ENCODE assay signal across 9 cellular contexts in the genomic region with DNA sequence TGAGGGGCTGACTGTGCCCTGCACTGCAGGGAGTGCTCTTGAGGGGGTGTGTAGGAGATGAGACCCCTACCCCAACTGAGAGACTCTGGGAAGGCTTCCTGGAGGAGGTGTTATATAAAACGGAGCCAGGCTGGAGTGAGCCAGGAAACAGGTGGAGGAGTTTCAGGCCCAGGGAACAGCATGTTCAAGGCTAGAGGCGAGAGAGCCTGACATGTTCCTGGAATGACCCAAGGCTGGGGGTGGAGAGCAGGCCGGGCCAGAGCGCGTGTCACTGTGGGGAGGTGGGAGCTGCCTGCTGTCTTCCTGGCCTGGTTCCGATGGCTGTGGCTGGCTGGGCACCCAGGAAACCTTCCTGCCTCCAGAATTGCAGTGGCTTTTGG. TPM values are rescaled to one million over a fixed set of nuclear protein-coding genes. Genes with fewer than 3 reads are reported as not detected.
A peak's percentile ranks its signal among the peaks of the same experiment; 100 is the strongest.
DNase-seq lines count a peak whose midpoint lies in the region; ATAC-seq, FAIRE-seq and TF ChIP-seq lines count a peak whose summit lies in the region.
"Had no signal": no experiment of that assay in that cellular context is flagged by ENCODE, and none has a peak within 500 bp of the region (broad histone marks: within the 10 kb centered on the region; RNA-seq: fewer than 3 reads in every experiment).

No MANE protein-coding gene starts in this region.

- peak overlapping the region; percentile 91 to 97 for H3K27ac ChIP-seq in breast epithelium
- peak overlapping the region; percentile 74 for H3K27ac ChIP-seq in keratinocyte (ENCODE audit: control insufficient read depth, insufficient read depth, low read length)
- peak overlapping the region; percentile 90 to 100 (median 100) for H3K27ac ChIP-seq in gastrocnemius medialis
- H3K27ac ChIP-seq in SJCRH30: no peak overlapping the region

- dilution Hi-C loops in keratinocyte (cut with MboI; ENCODE audit: extremely low pct_ligation_motif_present, low sequenced_read_pairs): no loop called here

- H3K9me3 ChIP-seq in breast epithelium: no peaks in the 10 kb centered on the region
- H3K9me3 ChIP-seq in keratinocyte (ENCODE audit: control insufficient read depth, low read depth, low read length): no peaks in the 10 kb centered on the region
- no peaks in the 10 kb centered on the region for H3K9me3 ChIP-seq in gastrocnemius medialis
- H3K9me3 ChIP-seq in SJCRH30 (replicated peaks): no peaks in the 10 kb centered on the region

- no peaks in the 10 kb centered on the region for H3K36me3 ChIP-seq in breast epithelium
- H3K36me3 ChIP-seq in keratinocyte (ENCODE audit: control insufficient read depth in 2 of 2, extremely low read depth in 1 of 2, insufficient read depth in 2 of 2, low read length in 2 of 2): no peaks in the 10 kb centered on the region
- H3K36me3 ChIP-seq in gastrocnemius medialis: no peaks in the 10 kb centered on the region
- H3K36me3 ChIP-seq in SJCRH30: no peaks in the 10 kb centered on the region

- TF ChIP-seq CTCF in breast epithelium (IDR thresholded peaks at IDR 0.05): no peak
- TF ChIP-seq CTCF in keratinocyte (optimal IDR thresholded peaks at IDR 0.05 in 1 of 3, IDR thresholded peaks at IDR 0.05 in 1 of 3, conservative IDR thresholded peaks at IDR 0.05 in 1 of 3; ENCODE audit: extremely low read depth in 1 of 3, insufficient read depth in 2 of 3, low read length in 3 of 3): no peak
- no peak for TF ChIP-seq CTCF in gastrocnemius medialis (IDR thresholded peaks at IDR 0.05 in 4 of 5, conservative IDR thresholded peaks at IDR 0.05 in 1 of 5)

- peaks cover 56 to 62% of the 10 kb centered on the region in 2 donors for H3K4me1 ChIP-seq in breast epithelium
- H3K4me1 ChIP-seq in keratinocyte (ENCODE audit: control insufficient read depth, extremely low read depth, insufficient read depth, low read length): peaks cover 93% of the 10 kb centered on the region
- H3K4me1 ChIP-seq in gastrocnemius medialis: peaks cover 97 to 100% of the 10 kb centered on the region in 2 donors
- peaks cover 27% of the 10 kb centered on the region for H3K4me1 ChIP-seq in SJCRH30

- no peaks in the 10 kb centered on the region for H3K9me1 ChIP-seq in keratinocyte (ENCODE audit: control insufficient read depth, extremely low read depth, insufficient read depth, low read length)

- in situ Hi-C loops in gastrocnemius medialis (cut with MboI; ENCODE audit: low sequenced_read_pairs in 4 of 4): no loop called here

- intact Hi-C loops in breast epithelium (cut with DNase I; ENCODE audit: low total_unique reads) (loop anchor here (10.0 kb wide), 1 partner anchor 1620 kb away; no protein-coding TSS in a partner anchor), gastrocnemius medialis (cut with DNase I; ENCODE audit: low total_unique reads) (loop anchor here (1.0 to 2.0 kb wide), 4 partner anchors 35 to 68 kb away; no protein-coding TSS in a partner anchor)

- H3K27me3 ChIP-seq in breast epithelium: no peaks in the 10 kb centered on the region
- no peaks in the 10 kb centered on the region for H3K27me3 ChIP-seq in keratinocyte (ENCODE audit: control insufficient read depth, extremely low read depth, insufficient read depth, low read length)
- H3K27me3 ChIP-seq in gastrocnemius medialis: no peaks in the 10 kb centered on the region
- H3K27me3 ChIP-seq in SJCRH30: no peaks in the 10 kb centered on the region

- FAIRE-seq in keratinocyte (lab: Jason Lieb, UNC): no peak

- TF ChIP-seq POLR2A in breast epithelium (IDR thresholded peaks at IDR 0.05): no peak
- TF ChIP-seq POLR2A in gastrocnemius medialis (IDR thresholded peaks at IDR 0.05): no peak

- H3K4me2 ChIP-seq in keratinocyte (ENCODE audit: control insufficient read depth, extremely low read depth, insufficient read depth, low read depth, low read length): peak overlapping the region; percentile 58

- no peaks in the 10 kb centered on the region for H4K20me1 ChIP-seq in keratinocyte (ENCODE audit: control insufficient read depth, extremely low read depth, insufficient read depth, low read length)

- H3K9ac ChIP-seq in keratinocyte (ENCODE audit: control insufficient read depth, extremely low read depth, insufficient read depth, low read length): peak overlapping the region; percentile 70

- H3K79me2 ChIP-seq in keratinocyte (ENCODE audit: control insufficient read depth, insufficient read depth, low read length): peaks cover 77% of the 10 kb centered on the region

- H2AFZ ChIP-seq in keratinocyte (ENCODE audit: control insufficient read depth, low read length): no peak overlapping the region

- H3K4me3 ChIP-seq in breast epithelium (peak overlapping the region in 2 of 3 donors; percentile 16 to 60), keratinocyte (ENCODE audit: control insufficient read depth in 2 of 3, extremely low read depth in 1 of 3, insufficient read depth in 2 of 3, low read depth in 1 of 3, low read length in 3 of 3) (no peak overlapping the region), gastrocnemius medialis (peak overlapping the region; percentile 22 to 56 (median 40)), SJCRH30 (no peak overlapping the region)

- DNase-seq in GF-D8 (lab: John Stamatoyannopoulos, UW) (peak; percentile 32), breast epithelium (ENCODE audit: low spot score in 2 of 2) (peak; percentile 67 to 82), keratinocyte (ENCODE audit: low read depth, low spot score) (no peak), gastrocnemius medialis (peak; percentile 96 to 98), SJCRH30 (no peak), germinal center (ENCODE audit: low spot score) (no peak), NCI-H510A treated with DMSO at 0.1 percent for 48 hours (lab: John Stamatoyannopoulos, UW) (no peak), amniotic stem cell (lab: John Stamatoyannopoulos, UW) (no peak)
- DNase-seq: activated CD4-positive, alpha-beta T cell treated with anti-CD3 and anti-CD28 coated beads for 1 hour had no signal

- peak; percentile 51 to 54 for ATAC-seq in gastrocnemius medialis

RNA-seq across cellular contexts. Expression of gene RXRA, which starts 48.7 kb away (rescaled TPM):
- total RNA-seq in breast epithelium: 10 to 100 TPM; 31.0 to 63.0 (median 31.5) TPM
- 9.7 to 17.2 TPM (median 16.7 TPM) in 3 replicates for polyA plus RNA-seq in keratinocyte
- polyA plus RNA-seq in keratinocyte (2011; ENCODE audit: low read depth): 15.9 TPM
- polyA plus RNA-seq in keratinocyte (2011; cell fraction: cytosol; rRNA removed): 10.5 and 21.8 TPM in 2 replicates
- 19.4 and 29.5 TPM in 2 replicates for polyA plus RNA-seq in keratinocyte (2011; cell fraction: nucleus; rRNA removed)
- 30.5 and 34.7 TPM in 2 replicates for polyA plus RNA-seq in keratinocyte (2012; ENCODE audit: low replicate concordance)
- 19.2 to 55.3 TPM (median 30.6 TPM) in 3 replicates for polyA minus RNA-seq in keratinocyte
- 50.6 TPM for polyA minus RNA-seq in keratinocyte (2011; cell fraction: cytosol; rRNA and poly(A)+ RNA removed)
- 26.7 and 27.5 TPM in 2 replicates for polyA minus RNA-seq in keratinocyte (2011; cell fraction: nucleus; rRNA and poly(A)+ RNA removed)
- total RNA-seq in gastrocnemius medialis: 100 to 1,000 TPM in 3 of 4 donors, 10 to 100 TPM in 1; 70.8 to 224 (median 160) TPM
- total RNA-seq in SJCRH30 (2014; rRNA removed; shearing (Covaris generic)): 37.0 and 39.1 TPM in 2 replicates

Comparison
In these comparisons a context has a peak if more than half of its experiments do, and no peak if none do; other contexts are left out.
1. DNase-seq: peak in GF-D8 (single experiment), breast epithelium (2 of 2) and gastrocnemius medialis (2 of 2); none in keratinocyte (single experiment), SJCRH30 (0 of 2), germinal center (single experiment), NCI-H510A treated with DMSO at 0.1 percent for 48 hours (single experiment) and amniotic stem cell (single experiment).
2. H3K4me3 ChIP-seq: peak in breast epithelium (2 of 3) and gastrocnemius medialis (4 of 4); none in keratinocyte (0 of 3) and SJCRH30 (single experiment).